20 cellular contexts compared by ENCODE assay signal in the genomic region with DNA sequence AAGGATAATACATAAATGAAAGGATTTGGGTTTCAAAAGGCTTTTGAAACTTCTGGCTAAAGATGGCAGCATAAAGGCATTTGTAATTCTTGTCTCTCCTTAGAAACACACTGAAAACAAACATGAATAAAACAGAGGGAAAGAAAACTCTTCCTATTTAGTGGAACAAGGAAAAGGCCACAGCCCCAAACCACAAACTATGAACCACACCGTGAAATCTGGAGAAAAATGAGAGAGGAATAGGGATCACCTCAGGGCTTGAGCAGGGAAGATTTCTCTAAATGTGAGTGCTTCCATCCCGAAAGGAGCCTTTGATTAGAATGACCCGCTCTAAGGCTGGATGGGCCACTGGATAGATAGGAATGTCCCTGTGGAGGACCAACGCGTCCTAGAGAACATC.
A peak's percentile ranks its signal among the peaks of the same experiment; 100 is the strongest.
DNase-seq lines count a peak whose midpoint lies in the region; TF ChIP-seq lines count a peak whose summit lies in the region.
"Had no signal": no experiment of that assay in that cellular context is flagged by ENCODE, and none has a peak within 500 bp of the region (broad histone marks: within the 10 kb centered on the region; RNA-seq: fewer than 3 reads in every experiment).

No MANE protein-coding gene starts in this region.

- H2BK15ac ChIP-seq in neuronal stem cell (ENCODE audit: low read length): no peak overlapping the region

- H3K4me3 ChIP-seq in neuronal stem cell (ENCODE audit: low read length in 2 of 2) (no peak overlapping the region), neural progenitor cell (no peak overlapping the region)
- H3K4me3 ChIP-seq: BLaER1 treated with 17β-estradiol and CSF1 and Interleukin-3, amounts not matched to agents 10 nM and 100 nM; HAP-1 had no signal

- no peak overlapping the region for H3K23ac ChIP-seq in neuronal stem cell (ENCODE audit: low read depth, low read length, poor library complexity)

- peaks cover 8% of the 10 kb centered on the region for H3K27me3 Mint-ChIP-seq in neural progenitor cell (ENCODE audit: insufficient read depth, low read depth)
- H3K27me3 Mint-ChIP-seq: CD4-positive, alpha-beta T cell had no signal

- no CpG with 5 or more reads among the region's 5 CpGs for WGBS in neuronal stem cell (ENCODE audit: extremely low coverage in 2 of 2, insufficient read length in 2 of 2, insufficient replicate concordance in 1 of 2), 2 donors

- H4K91ac ChIP-seq in neuronal stem cell (ENCODE audit: low read depth, low read length, poor library complexity): no peak overlapping the region

- H3K27ac ChIP-seq in neuronal stem cell (replicated peaks; ENCODE audit: low read length): no peak overlapping the region
- no peak overlapping the region for H3K27ac ChIP-seq in neural progenitor cell
- H3K27ac ChIP-seq: 22Rv1; BLaER1 treated with 17β-estradiol and CSF1 and Interleukin-3, amounts not matched to agents 10 nM and 100 nM had no signal

- no peak overlapping the region for H4K8ac ChIP-seq in neuronal stem cell (ENCODE audit: low read depth, low read length)

- H3K9me3 ChIP-seq in neuronal stem cell (replicated peaks in 1 of 2; ENCODE audit: control insufficient read depth in 2 of 2, insufficient read depth in 1 of 2, low read depth in 1 of 2, low read length in 2 of 2): no peaks in the 10 kb centered on the region
- no peaks in the 10 kb centered on the region for H3K9me3 ChIP-seq in neural progenitor cell (ENCODE audit: low read depth)
- H3K9me3 ChIP-seq: BE2C; BLaER1 treated with 17β-estradiol and CSF1 and Interleukin-3, amounts not matched to agents 10 nM and 100 nM; HAP-1 had no signal

- H3K36me3 ChIP-seq in neuronal stem cell (replicated peaks in 1 of 2; ENCODE audit: control insufficient read depth in 2 of 2, insufficient read depth in 2 of 2, low read length in 2 of 2) (no peaks in the 10 kb centered on the region), neural progenitor cell (no peaks in the 10 kb centered on the region)
- H3K36me3 ChIP-seq: BE2C; BLaER1 treated with 17β-estradiol and CSF1 and Interleukin-3, amounts not matched to agents 10 nM and 100 nM; HAP-1 had no signal

- H3K14ac ChIP-seq in neuronal stem cell (ENCODE audit: low read length): no peak overlapping the region

- H3K9ac ChIP-seq in neuronal stem cell (ENCODE audit: low read depth, low read length, poor library complexity): no peak overlapping the region
- no peak overlapping the region for H3K9ac ChIP-seq in neural progenitor cell
- H3K9ac ChIP-seq: BLaER1 treated with 17β-estradiol and CSF1 and Interleukin-3, amounts not matched to agents 10 nM and 100 nM had no signal

- no peak overlapping the region for H2BK5ac ChIP-seq in neuronal stem cell (ENCODE audit: low read length)

- no peaks in the 10 kb centered on the region for H3K79me1 ChIP-seq in neuronal stem cell (ENCODE audit: low read depth, low read length)

- no peak for TF ChIP-seq CTCF in neural progenitor cell (IDR thresholded peaks at IDR 0.05)

- DNase-seq in EH (ENCODE audit: low read depth) (peak; percentile 38), RPMI7951 (ENCODE audit: low read depth) (peak; percentile 61), fibroblast of peridontal ligament (ENCODE audit: extremely low read depth) (peak; percentile 42), neuronal stem cell (ENCODE audit: low spot score) (no peak), HEK293T (ENCODE audit: extremely low spot score) (no peak), KG1 (lab: John Stamatoyannopoulos, UW) (no peak), neural progenitor cell (ENCODE audit: low spot score) (no peak)
- no peak for DNase-seq in activated CD8-positive, alpha-beta memory T cell treated with anti-CD3 and anti-CD28 coated beads, Interleukin-2, amount 50 U/mL, for 4 hours
- DNase-seq: AML-193; BE2C; CD4-positive, alpha-beta T cell; CD8-positive, alpha-beta memory T cell; DMS 273 treated with DMSO at 0.1 percent for 48 hours; DMS79; GF-D8; GOT3 had no signal

- CTCF ChIA-PET in HEK293T (lab: Yijun Ruan, JAX): no interaction called here

- H3K4me1 ChIP-seq in neuronal stem cell (ENCODE audit: control insufficient read depth in 2 of 2, insufficient read depth in 1 of 2, low read depth in 1 of 2, low read length in 2 of 2) (no peaks in the 10 kb centered on the region), neural progenitor cell (no peaks in the 10 kb centered on the region)
- H3K4me1 ChIP-seq: BE2C; BLaER1 treated with 17β-estradiol and CSF1 and Interleukin-3, amounts not matched to agents 10 nM and 100 nM; HAP-1 had no signal

- no peak overlapping the region for H3K27ac Mint-ChIP-seq in neural progenitor cell
- H3K27ac Mint-ChIP-seq: CD14-positive monocyte; CD4-positive, alpha-beta T cell; CD8-positive, alpha-beta memory T cell had no signal

- no peak overlapping the region for H3K18ac ChIP-seq in neuronal stem cell (ENCODE audit: low read length)

- H3K36me3 Mint-ChIP-seq in neural progenitor cell: no peaks in the 10 kb centered on the region
- H3K36me3 Mint-ChIP-seq: CD14-positive monocyte; CD8-positive, alpha-beta memory T cell had no signal

- H3K4me3 Mint-ChIP-seq in neural progenitor cell: no peak overlapping the region
- H3K4me3 Mint-ChIP-seq: CD14-positive monocyte; CD4-positive, alpha-beta T cell; CD8-positive, alpha-beta memory T cell had no signal

- peaks cover 2% of the 10 kb centered on the region for H3K9me3 Mint-ChIP-seq in neural progenitor cell
- H3K9me3 Mint-ChIP-seq: CD4-positive, alpha-beta T cell; CD8-positive, alpha-beta memory T cell had no signal

- H4K20me1 ChIP-seq in neural progenitor cell (ENCODE audit: low read depth): no peaks in the 10 kb centered on the region
- H4K20me1 ChIP-seq: BLaER1 treated with 17β-estradiol and CSF1 and Interleukin-3, amounts not matched to agents 10 nM and 100 nM had no signal

- no peak overlapping the region for H2BK12ac ChIP-seq in neuronal stem cell (ENCODE audit: low read length)

- H2AFZ ChIP-seq in neuronal stem cell (ENCODE audit: low read length) (no peak overlapping the region), neural progenitor cell (replicated peaks) (no peak overlapping the region)

- peaks cover 0 to 2% (median 0%) of the 10 kb centered on the region in 3 experiments for H3K27me3 ChIP-seq in neuronal stem cell (ENCODE audit: control insufficient read depth in 3 of 3, insufficient read depth in 3 of 3, low read depth in 1 of 3, low read length in 3 of 3)
- no peaks in the 10 kb centered on the region for H3K27me3 ChIP-seq in neural progenitor cell
- H3K27me3 ChIP-seq: BE2C; BLaER1 treated with 17β-estradiol and CSF1 and Interleukin-3, amounts not matched to agents 10 nM and 100 nM had no signal

- H3F3A ChIP-seq in neural progenitor cell (ENCODE audit: low read depth): no peaks in the 10 kb centered on the region

- no peaks in the 10 kb centered on the region for H3K4me1 Mint-ChIP-seq in neural progenitor cell
- H3K4me1 Mint-ChIP-seq: CD14-positive monocyte; CD8-positive, alpha-beta memory T cell had no signal

- no peaks in the 10 kb centered on the region for H3K79me2 ChIP-seq in neural progenitor cell (ENCODE audit: low read depth)

- H2BK120ac ChIP-seq in neuronal stem cell (ENCODE audit: low read depth, low read length): no peak overlapping the region

- POLR2A ChIA-PET in HEK293T (lab: Yijun Ruan, JAX): no interaction called here

- no peak overlapping the region for H3K4me2 ChIP-seq in neuronal stem cell (ENCODE audit: insufficient read depth, low read length, poor library complexity, severe bottlenecking)
- H3K4me2 ChIP-seq in neural progenitor cell: no peak overlapping the region
- H3K4me2 ChIP-seq: BLaER1 treated with 17β-estradiol and CSF1 and Interleukin-3, amounts not matched to agents 10 nM and 100 nM had no signal

- no peak overlapping the region for H3K4ac ChIP-seq in neuronal stem cell (ENCODE audit: low read length)

- peak overlapping the region; percentile 19 for H2AK5ac ChIP-seq in neuronal stem cell (ENCODE audit: low read depth, low read length)

TF ChIP-seq in HEK293T, 16 proteins besides CTCF, POLR2A, EP300 and RAD21:
- TF ChIP-seq, protein P1, sequence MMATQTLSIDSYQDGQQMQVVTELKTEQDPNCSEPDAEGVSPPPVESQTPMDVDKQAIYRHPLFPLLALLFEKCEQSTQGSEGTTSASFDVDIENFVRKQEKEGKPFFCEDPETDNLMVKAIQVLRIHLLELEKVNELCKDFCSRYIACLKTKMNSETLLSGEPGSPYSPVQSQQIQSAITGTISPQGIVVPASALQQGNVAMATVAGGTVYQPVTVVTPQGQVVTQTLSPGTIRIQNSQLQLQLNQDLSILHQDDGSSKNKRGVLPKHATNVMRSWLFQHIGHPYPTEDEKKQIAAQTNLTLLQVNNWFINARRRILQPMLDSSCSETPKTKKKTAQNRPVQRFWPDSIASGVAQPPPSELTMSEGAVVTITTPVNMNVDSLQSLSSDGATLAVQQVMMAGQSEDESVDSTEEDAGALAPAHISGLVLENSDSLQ (IDR thresholded peaks at IDR 0.05): no peak
- TF ChIP-seq SP1 (IDR thresholded peaks at IDR 0.05) (no peak), NFRKB (IDR thresholded peaks at IDR 0.05) (no peak), FOXA1 (IDR thresholded peaks at IDR 0.05) (no peak), CTBP1 (IDR thresholded peaks at IDR 0.05; ENCODE audit: borderline replicate concordance) (no peak), FOXK2 (IDR thresholded peaks at IDR 0.05) (no peak), ARNT (IDR thresholded peaks at IDR 0.05) (no peak), BHLHE40 (IDR thresholded peaks at IDR 0.05; ENCODE audit: borderline replicate concordance) (no peak), LEF1 (IDR thresholded peaks at IDR 0.05; ENCODE audit: borderline replicate concordance) (no peak), ZNF384 (IDR thresholded peaks at IDR 0.05) (no peak), SUZ12 (IDR thresholded peaks at IDR 0.05) (no peak)

Comparison
In these comparisons a context has a peak if more than half of its experiments do, and no peak if none do; other contexts are left out.
1. DNase-seq: peak in EH (single experiment), RPMI7951 (single experiment) and fibroblast of peridontal ligament (single experiment); none in neuronal stem cell (single experiment), activated CD8-positive, alpha-beta memory T cell treated with anti-CD3 and anti-CD28 coated beads, Interleukin-2, amount 50 U/mL, for 4 hours (single experiment), HEK293T (single experiment), KG1 (single experiment) and neural progenitor cell (single experiment).